In genomic region chr20:36550797-36551299, GRCh38 we compare ENCODE assay signal across 16 cellular contexts. TPM values are rescaled to one million over a fixed set of nuclear protein-coding genes. Genes with fewer than 3 reads are reported as not detected.
DNase-seq lines count a peak whose midpoint lies in the region; ATAC-seq and TF ChIP-seq lines count a peak whose summit lies in the region.
"Had no signal": no experiment of that assay in that cellular context is flagged by ENCODE, and none has a peak within 500 bp of the region (broad histone marks: within the 10 kb centered on the region; RNA-seq: fewer than 3 reads in every experiment).

No MANE protein-coding gene starts in this region.

- intact Hi-C loops in upper lobe of right lung (cut with DNase I), result no loop called here
- intact Hi-C loops in activated T-helper 1 cell treated with anti-CD3 and anti-CD28 coated beads, Interleukin-12 subunit alpha, Interleukin-12 subunit beta, Interleukin-2, Interleukin-4 antibody, amounts not matched to agents 30 ng/mL and 10 ng/mL and 1 ng/mL, durations not matched to agents 14 hours and 24 hours and 36 hours (cut with micrococcal nuclease), result no loop called here

- H3K9me3 Mint-ChIP-seq in activated T-helper 1 cell treated with anti-CD3 and anti-CD28 coated beads, Interleukin-12 subunit alpha, Interleukin-12 subunit beta, Interleukin-2, Interleukin-4 antibody, amounts not matched to agents 30 ng/mL and 10 ng/mL and 1 ng/mL, durations not matched to agents 14 hours and 24 hours and 36 hours, result no peaks in the 10 kb centered on the region
- H3K9me3 Mint-ChIP-seq: activated CD4-positive, alpha-beta memory T cell treated with anti-CD3 and anti-CD28 coated beads, Interleukin-2, amount 10 ng/mL, durations not matched to agents 7 days and 5 days; CD4-positive, alpha-beta T cell; stimulated activated naive B cell treated with anti-CD40 and anti-IgM and Interleukin-4, amounts not matched to agents 10 μg/mL and 1 μg/mL and 100 μg/mL, for 72 hours had no signal

- H3K36me3 Mint-ChIP-seq in activated T-helper 1 cell treated with anti-CD3 and anti-CD28 coated beads, Interleukin-12 subunit alpha, Interleukin-12 subunit beta, Interleukin-2, Interleukin-4 antibody, amounts not matched to agents 30 ng/mL and 10 ng/mL and 1 ng/mL, durations not matched to agents 14 hours and 24 hours and 36 hours (ENCODE audit: low read depth), result no peaks in the 10 kb centered on the region
- H3K36me3 Mint-ChIP-seq: stimulated activated naive B cell treated with anti-CD40 and anti-IgM and Interleukin-4, amounts not matched to agents 10 μg/mL and 1 μg/mL and 100 μg/mL, for 72 hours had no signal

- H3K4me1 Mint-ChIP-seq in activated T-helper 1 cell treated with anti-CD3 and anti-CD28 coated beads, Interleukin-12 subunit alpha, Interleukin-12 subunit beta, Interleukin-2, Interleukin-4 antibody, amounts not matched to agents 30 ng/mL and 10 ng/mL and 1 ng/mL, durations not matched to agents 14 hours and 24 hours and 36 hours (ENCODE audit: low read depth), result no peaks in the 10 kb centered on the region
- H3K4me1 Mint-ChIP-seq: activated CD4-positive, alpha-beta memory T cell treated with anti-CD3 and anti-CD28 coated beads, Interleukin-2, amount 10 ng/mL, durations not matched to agents 7 days and 5 days had no signal

- CTCF ChIA-PET in SK-N-SH (lab: Yijun Ruan, JAX), result interaction anchor here (1.5 kb wide), 1 partner anchor 55 kb away, joined by 3 read pairs; the partner anchor contains the start of gene RAB5IF

- H3K9me2 ChIP-seq in SK-N-SH, result no peaks in the 10 kb centered on the region

- TF ChIP-seq CTCF in RWPE2 (IDR thresholded peaks at IDR 0.05; ENCODE audit: poor library complexity, severe bottlenecking) (no peak), gastroesophageal sphincter (IDR thresholded peaks at IDR 0.05) (no peak), upper lobe of right lung (IDR thresholded peaks at IDR 0.05) (no peak), SK-N-SH (IDR thresholded peaks at IDR 0.05) (no peak)

- POLR2A ChIA-PET in SK-N-SH (lab: Yijun Ruan, JAX), result no interaction called here

- H3K27me3 Mint-ChIP-seq in activated T-helper 1 cell treated with anti-CD3 and anti-CD28 coated beads, Interleukin-12 subunit alpha, Interleukin-12 subunit beta, Interleukin-2, Interleukin-4 antibody, amounts not matched to agents 30 ng/mL and 10 ng/mL and 1 ng/mL, durations not matched to agents 14 hours and 24 hours and 36 hours (ENCODE audit: insufficient read depth), result no peaks in the 10 kb centered on the region
- H3K27me3 Mint-ChIP-seq: activated CD4-positive, alpha-beta memory T cell treated with anti-CD3 and anti-CD28 coated beads, Interleukin-2, amount 10 ng/mL, durations not matched to agents 7 days and 5 days; CD4-positive, alpha-beta T cell; stimulated activated naive B cell treated with anti-CD40 and anti-IgM and Interleukin-4, amounts not matched to agents 10 μg/mL and 1 μg/mL and 100 μg/mL, for 72 hours had no signal

- H3K27ac ChIP-seq in RWPE2 (ENCODE audit: poor library complexity, severe bottlenecking), result no peak overlapping the region
- H3K27ac ChIP-seq in gastroesophageal sphincter, result peak overlapping the region; percentile 4 to 98 (median 84)
- H3K27ac ChIP-seq in muscle layer of colon (ENCODE audit: low read depth, low read length), result peak overlapping the region; percentile 70
- no peak overlapping the region for H3K27ac ChIP-seq in upper lobe of right lung
- H3K27ac ChIP-seq in SK-N-SH (ENCODE audit: low read depth in 2 of 2, low read length in 1 of 2), result no peak overlapping the region
- H3K27ac ChIP-seq: prostate gland had no signal

- H3K36me3 ChIP-seq in RWPE2 (ENCODE audit: low read depth) (peaks cover 9% of the 10 kb centered on the region), gastroesophageal sphincter (peaks cover 0 to 40% of the 10 kb centered on the region in 2 donors), muscle layer of colon (ENCODE audit: insufficient read depth, low read length) (peaks cover 37% of the 10 kb centered on the region), upper lobe of right lung (peaks cover 19% of the 10 kb centered on the region), SK-N-SH (replicated peaks in 1 of 2; ENCODE audit: control insufficient read depth in 1 of 2, insufficient read depth in 2 of 2, low read length in 1 of 2) (no peaks in the 10 kb centered on the region)
- H3K36me3 ChIP-seq: prostate gland had no signal

- H3K9ac ChIP-seq in muscle layer of colon (ENCODE audit: low read length) (no peak overlapping the region), SK-N-SH (no peak overlapping the region)

- no peak overlapping the region for H3K27ac Mint-ChIP-seq in activated T-helper 1 cell treated with anti-CD3 and anti-CD28 coated beads, Interleukin-12 subunit alpha, Interleukin-12 subunit beta, Interleukin-2, Interleukin-4 antibody, amounts not matched to agents 30 ng/mL and 10 ng/mL and 1 ng/mL, durations not matched to agents 14 hours and 24 hours and 36 hours
- H3K27ac Mint-ChIP-seq: activated CD4-positive, alpha-beta memory T cell treated with anti-CD3 and anti-CD28 coated beads, Interleukin-2, amount 10 ng/mL, durations not matched to agents 7 days and 5 days; CD4-positive, alpha-beta T cell; stimulated activated naive B cell treated with anti-CD40 and anti-IgM and Interleukin-4, amounts not matched to agents 10 μg/mL and 1 μg/mL and 100 μg/mL, for 72 hours had no signal

- no peak for DNase-seq in RWPE2 (ENCODE audit: low spot score)
- no peak for DNase-seq in upper lobe of right lung
- DNase-seq in activated T-helper 1 cell treated with anti-CD3 and anti-CD28 coated beads, Interleukin-12 subunit alpha, Interleukin-12 subunit beta, Interleukin-2, Interleukin-4 antibody, amounts not matched to agents 30 ng/mL and 10 ng/mL and 1 ng/mL, durations not matched to agents 14 hours and 24 hours and 36 hours (ENCODE audit: low spot score), result no peak
- DNase-seq in SK-N-SH, result no peak
- DNase-seq in COR-L47 (lab: John Stamatoyannopoulos, UW), result no peak
- DNase-seq: activated CD4-positive, alpha-beta memory T cell treated with anti-CD3 and anti-CD28 coated beads, Interleukin-2, amount 10 ng/mL, durations not matched to agents 7 days and 5 days; activated effector memory CD4-positive, alpha-beta T cell treated with anti-CD3 and anti-CD28 coated beads, Interleukin-2, amount 50 U/mL, for 16 hours; CD4-positive, alpha-beta T cell; NCI-H146; NCI-H524 treated with DMSO at 0.1 percent for 48 hours; stimulated activated CD4-positive, alpha-beta T cell treated with anti-CD3 and anti-CD28 coated beads, Interleukin-4, amount 100 ng/mL, for 1 hour; stimulated activated naive B cell treated with anti-CD40 and anti-IgM and Interleukin-4, amounts not matched to agents 10 μg/mL and 1 μg/mL and 100 μg/mL, for 72 hours; T1000 had no signal

- H3K4me3 ChIP-seq in RWPE2 (ENCODE audit: severe bottlenecking) (no peak overlapping the region), gastroesophageal sphincter (no peak overlapping the region), muscle layer of colon (ENCODE audit: low read depth in 1 of 2, low read length in 2 of 2) (no peak overlapping the region), upper lobe of right lung (no peak overlapping the region), SK-N-SH (ENCODE audit: low read depth in 2 of 2, low read length in 1 of 2) (no peak overlapping the region)
- H3K4me3 ChIP-seq: prostate gland had no signal

- no peaks in the 10 kb centered on the region for H3F3A ChIP-seq in SK-N-SH (replicated peaks; ENCODE audit: insufficient read depth)

- no peak overlapping the region for H2AFZ ChIP-seq in SK-N-SH (ENCODE audit: low read depth)

- H3K4me1 ChIP-seq in RWPE2 (ENCODE audit: insufficient read depth, poor library complexity, severe bottlenecking) (no peaks in the 10 kb centered on the region), gastroesophageal sphincter (peaks cover 0 to 58% (median 11%) of the 10 kb centered on the region in 3 donors), muscle layer of colon (ENCODE audit: insufficient read depth, low read length) (peaks cover 11% of the 10 kb centered on the region), upper lobe of right lung (no peaks in the 10 kb centered on the region), SK-N-SH (ENCODE audit: control insufficient read depth in 1 of 2, insufficient read depth in 2 of 2, low read depth in 1 of 2, low read length in 1 of 2) (no peaks in the 10 kb centered on the region)
- H3K4me1 ChIP-seq: prostate gland had no signal

- peak; percentile 41 to 56 for TF ChIP-seq POLR2A in gastroesophageal sphincter (IDR thresholded peaks at IDR 0.05)

- TF ChIP-seq EP300 in gastroesophageal sphincter (IDR thresholded peaks at IDR 0.05), result no peak
- no peak for TF ChIP-seq EP300 in SK-N-SH (IDR thresholded peaks at IDR 0.05; ENCODE audit: borderline replicate concordance in 1 of 2, low read depth in 1 of 2, low read length in 1 of 2)

- H3K27me3 ChIP-seq in RWPE2 (ENCODE audit: insufficient read depth, poor library complexity, severe bottlenecking) (no peaks in the 10 kb centered on the region), gastroesophageal sphincter (no peaks in the 10 kb centered on the region), muscle layer of colon (ENCODE audit: control insufficient read depth in 1 of 2, insufficient read depth in 2 of 2, low read length in 2 of 2) (no peaks in the 10 kb centered on the region), upper lobe of right lung (no peaks in the 10 kb centered on the region), SK-N-SH (ENCODE audit: insufficient read depth) (no peaks in the 10 kb centered on the region)

- ATAC-seq in RWPE2 (ENCODE audit: low read depth), result peak; percentile 8; the same call in 2 of the 3 replicates
- ATAC-seq in gastroesophageal sphincter, result peak; percentile 50
- ATAC-seq in upper lobe of right lung, result peak; percentile 17
- ATAC-seq: stimulated activated naive B cell treated with anti-CD40 and anti-IgM and Interleukin-4, amounts not matched to agents 10 μg/mL and 1 μg/mL and 100 μg/mL, for 72 hours had no signal

- H3K79me2 ChIP-seq in SK-N-SH (ENCODE audit: insufficient read depth), result no peaks in the 10 kb centered on the region

- no peak overlapping the region for H3K4me2 ChIP-seq in SK-N-SH

- no peaks in the 10 kb centered on the region; the same call in 1 of the 2 replicates for H4K20me1 ChIP-seq in SK-N-SH (ENCODE audit: insufficient read depth)

- no peaks in the 10 kb centered on the region for H3K9me3 ChIP-seq in RWPE2 (ENCODE audit: severe bottlenecking)
- H3K9me3 ChIP-seq in gastroesophageal sphincter, result no peaks in the 10 kb centered on the region
- no peaks in the 10 kb centered on the region for H3K9me3 ChIP-seq in muscle layer of colon (ENCODE audit: low read length)
- H3K9me3 ChIP-seq in upper lobe of right lung, result no peaks in the 10 kb centered on the region
- no peaks in the 10 kb centered on the region for H3K9me3 ChIP-seq in SK-N-SH
- H3K9me3 ChIP-seq: prostate gland had no signal

- no peak for TF ChIP-seq RAD21 in SK-N-SH (IDR thresholded peaks at IDR 0.05; ENCODE audit: low read length)

- H3K4me3 Mint-ChIP-seq in activated T-helper 1 cell treated with anti-CD3 and anti-CD28 coated beads, Interleukin-12 subunit alpha, Interleukin-12 subunit beta, Interleukin-2, Interleukin-4 antibody, amounts not matched to agents 30 ng/mL and 10 ng/mL and 1 ng/mL, durations not matched to agents 14 hours and 24 hours and 36 hours, result no peak overlapping the region
- H3K4me3 Mint-ChIP-seq: activated CD4-positive, alpha-beta memory T cell treated with anti-CD3 and anti-CD28 coated beads, Interleukin-2, amount 10 ng/mL, durations not matched to agents 7 days and 5 days; CD4-positive, alpha-beta T cell; stimulated activated naive B cell treated with anti-CD40 and anti-IgM and Interleukin-4, amounts not matched to agents 10 μg/mL and 1 μg/mL and 100 μg/mL, for 72 hours had no signal

- no CpG with 5 or more reads among the region's 14 CpGs for WGBS in gastroesophageal sphincter (ENCODE audit: low coverage in 1 of 2), 2 donors
- 83% methylated on average over 12 of the region's 14 CpGs for WGBS in SK-N-SH (ENCODE audit: low lambda C conversion rate)

RNA-seq across cellular contexts. Expression of gene MYL9, which starts 9.5 kb away (rescaled TPM):
- total RNA-seq in gastroesophageal sphincter, result 1,000 to 10,000 TPM; 1,087 to 2,842 (median 1,707) TPM
- 410 TPM for total RNA-seq in upper lobe of right lung
- total RNA-seq in activated T-helper 1 cell treated with anti-CD3 and anti-CD28 coated beads, Interleukin-12 subunit alpha, Interleukin-12 subunit beta, Interleukin-2, Interleukin-4 antibody, amounts not matched to agents 30 ng/mL and 10 ng/mL and 1 ng/mL, durations not matched to agents 14 hours and 24 hours and 36 hours, result 0.26 TPM in 1 of 2 replicates, not detected in the other
- polyA plus RNA-seq in SK-N-SH (2012; rRNA removed), result not detected in 2 replicates
- polyA plus RNA-seq in SK-N-SH (2012; cell fraction: cytosol; rRNA removed), result not detected in 2 replicates
- not detected in 2 replicates for polyA plus RNA-seq in SK-N-SH (2012; cell fraction: nucleus; rRNA removed)
- total RNA-seq: CD4-positive, alpha-beta T cell had no signal

RNA-seq across cellular contexts. Expression of gene TGIF2, which starts 22.5 kb away (rescaled TPM):
- 10 to 100 TPM in 2 of 4 donors, 1 to 10 TPM in 2; 7.2 to 14.0 (median 9.4) TPM for total RNA-seq in gastroesophageal sphincter
- 16.8 TPM for total RNA-seq in upper lobe of right lung
- 50.9 and 55.4 TPM in 2 replicates for total RNA-seq in activated T-helper 1 cell treated with anti-CD3 and anti-CD28 coated beads, Interleukin-12 subunit alpha, Interleukin-12 subunit beta, Interleukin-2, Interleukin-4 antibody, amounts not matched to agents 30 ng/mL and 10 ng/mL and 1 ng/mL, durations not matched to agents 14 hours and 24 hours and 36 hours
- polyA plus RNA-seq in SK-N-SH (2012; rRNA removed), result 10.3 and 10.8 TPM in 2 replicates
- 9.4 and 11.0 TPM in 2 replicates for polyA plus RNA-seq in SK-N-SH (2012; cell fraction: cytosol; rRNA removed)
- 8.9 and 12.7 TPM in 2 replicates for polyA plus RNA-seq in SK-N-SH (2012; cell fraction: nucleus; rRNA removed)

RNA-seq across cellular contexts. Expression of gene RAB5IF, which starts 54.7 kb away (rescaled TPM):
- total RNA-seq in gastroesophageal sphincter, result 100 to 1,000 TPM in 1 of 4 donors, 10 to 100 TPM in 3; 66.3 to 100 (median 78.9) TPM
- 91.1 TPM for total RNA-seq in upper lobe of right lung
- total RNA-seq in activated T-helper 1 cell treated with anti-CD3 and anti-CD28 coated beads, Interleukin-12 subunit alpha, Interleukin-12 subunit beta, Interleukin-2, Interleukin-4 antibody, amounts not matched to agents 30 ng/mL and 10 ng/mL and 1 ng/mL, durations not matched to agents 14 hours and 24 hours and 36 hours, result 112 and 119 TPM in 2 replicates
- 91.1 and 108 TPM in 2 replicates for polyA plus RNA-seq in SK-N-SH (2012; rRNA removed)
- 117 and 118 TPM in 2 replicates for polyA plus RNA-seq in SK-N-SH (2012; cell fraction: cytosol; rRNA removed)
- polyA plus RNA-seq in SK-N-SH (2012; cell fraction: nucleus; rRNA removed), result 46.3 and 65.7 TPM in 2 replicates

Comparison
In these comparisons a context has a peak if more than half of its experiments do, and no peak if none do; other contexts are left out.
1. H3K27ac ChIP-seq: peak in gastroesophageal sphincter (4 of 4) and muscle layer of colon (single experiment); none in RWPE2 (single experiment), upper lobe of right lung (single experiment) and SK-N-SH (0 of 2).
2. RNA of gene MYL9, which starts 9.5 kb away (total RNA-seq): 1,087 to 2,842 TPM in gastroesophageal sphincter and 410 TPM in upper lobe of right lung (single experiment); 0.26 TPM in activated T-helper 1 cell treated with anti-CD3 and anti-CD28 coated beads, Interleukin-12 subunit alpha, Interleukin-12 subunit beta, Interleukin-2, Interleukin-4 antibody, amounts not matched to agents 30 ng/mL and 10 ng/mL and 1 ng/mL, durations not matched to agents 14 hours and 24 hours and 36 hours; every median in the first group is over 100 times any median in the second.
3. Peak in every context shown above with its lines, with median percentiles within 50 percentile points of each other: ATAC-seq.